ENCODE assay signal across 1 cellular context in genomic region chr6:34243131-34243771, GRCh38.
A peak's percentile ranks its signal among the peaks of the same experiment; 100 is the strongest.
TF ChIP-seq lines count a peak whose summit lies in the region.

No MANE protein-coding gene starts in this region.

TF ChIP-seq in IMR-90, 13 proteins besides CTCF, POLR2A, EP300 and RAD21:
- TF ChIP-seq MAZ (IDR thresholded peaks at IDR 0.05; ENCODE audit: borderline replicate concordance, low read depth, low read length) (no peak), RFX5 (IDR thresholded peaks at IDR 0.05; ENCODE audit: low read depth, low read length) (no peak), BHLHE40 (IDR thresholded peaks at IDR 0.05; ENCODE audit: low read depth, low read length) (peak; percentile 2; the same call in 1 of the 2 replicates), FOS (IDR thresholded peaks at IDR 0.05; ENCODE audit: low read depth, low read length) (peak; percentile 90), CEBPB (IDR thresholded peaks at IDR 0.05; ENCODE audit: low read depth, low read length) (no peak)
